21 cellular contexts compared by ENCODE assay signal in genomic region chr15:82548700-82549099, GRCh38. TPM values are rescaled to one million over a fixed set of nuclear protein-coding genes. Genes with fewer than 3 reads are reported as not detected.
DNase-seq lines count a peak whose midpoint lies in the region; ATAC-seq, FAIRE-seq and TF ChIP-seq lines count a peak whose summit lies in the region.
"Had no signal": no experiment of that assay in that cellular context is flagged by ENCODE, and none has a peak within 500 bp of the region (broad histone marks: within the 10 kb centered on the region; RNA-seq: fewer than 3 reads in every experiment).

No MANE protein-coding gene starts in this region.

- BruUV-seq in GM12878 (replicated peaks; lab: Mats Ljungman, UMichigan): no TSS peak

- H3K4me1 ChIP-seq in GM12878 (ENCODE audit: control insufficient read depth, insufficient read depth, low read length): peaks cover 21% of the 10 kb centered on the region
- H3K4me1 ChIP-seq: body of pancreas, SJSA1, spleen, testis had no signal

- in situ Hi-C loops in GM12878 (cut with MboI): loop anchor here (10.0 kb wide), 5 partner anchors 194 to 1254 kb away; partner anchors contain the start of genes FSD2 and WHAMM

- no peaks in the 10 kb centered on the region for H3K9me3 ChIP-seq in GM12878 (replicated peaks; ENCODE audit: control insufficient read depth, insufficient read depth, low read length)
- H3K9me3 ChIP-seq: body of pancreas, SJSA1, spleen, testis had no signal

- no peaks in the 10 kb centered on the region for H3K9me3 Mint-ChIP-seq in activated naive CD4-positive, alpha-beta T cell treated with anti-CD3 and anti-CD28 coated beads, Interleukin-2, amount 50 U/mL, for 72 hours
- H3K9me3 Mint-ChIP-seq in activated naive CD4-positive, alpha-beta T cell treated with anti-CD3 and anti-CD28 coated beads for 36 hours: no peaks in the 10 kb centered on the region
- no peaks in the 10 kb centered on the region for H3K9me3 Mint-ChIP-seq in stimulated activated naive CD8-positive, alpha-beta T cell treated with anti-CD3 and anti-CD28 coated beads, Interleukin-15, Interleukin-2, amounts not matched to agents 100 ng/mL and 50 ng/mL, for 24 hours
- H3K9me3 Mint-ChIP-seq: activated naive CD8-positive, alpha-beta T cell treated with anti-CD3 and anti-CD28 coated beads, Interleukin-2, amount 10 ng/mL, durations not matched to agents 7 days and 5 days; memory B cell had no signal

- H3K4me3 ChIP-seq in GM12878: no peak overlapping the region
- H3K4me3 ChIP-seq: body of pancreas, SJSA1, spleen, testis had no signal

- no peak overlapping the region for H3K9ac ChIP-seq in GM12878 (ENCODE audit: control insufficient read depth, insufficient read depth, low read length)

- no peak overlapping the region for H3K4me3 Mint-ChIP-seq in activated naive CD4-positive, alpha-beta T cell treated with anti-CD3 and anti-CD28 coated beads for 36 hours
- no peak overlapping the region for H3K4me3 Mint-ChIP-seq in stimulated activated naive CD8-positive, alpha-beta T cell treated with anti-CD3 and anti-CD28 coated beads, Interleukin-15, Interleukin-2, amounts not matched to agents 100 ng/mL and 50 ng/mL, for 24 hours
- H3K4me3 Mint-ChIP-seq: activated naive CD8-positive, alpha-beta T cell treated with anti-CD3 and anti-CD28 coated beads, Interleukin-2, amount 10 ng/mL, durations not matched to agents 7 days and 5 days; CD14-positive monocyte; memory B cell had no signal

- H3K36me3 ChIP-seq in GM12878 (ENCODE audit: control insufficient read depth in 2 of 2, insufficient read depth in 2 of 2, low read length in 1 of 2): no peaks in the 10 kb centered on the region
- H3K36me3 ChIP-seq: SJSA1, spleen had no signal

- no peak overlapping the region for H3K27ac ChIP-seq in GM12878 (ENCODE audit: control insufficient read depth, insufficient read depth)
- H3K27ac ChIP-seq: body of pancreas, SJSA1, spleen, testis had no signal

- H3K36me3 Mint-ChIP-seq in activated naive CD4-positive, alpha-beta T cell treated with anti-CD3 and anti-CD28 coated beads, Interleukin-2, amount 50 U/mL, for 72 hours: no peaks in the 10 kb centered on the region
- no peaks in the 10 kb centered on the region for H3K36me3 Mint-ChIP-seq in activated naive CD4-positive, alpha-beta T cell treated with anti-CD3 and anti-CD28 coated beads for 36 hours (ENCODE audit: low read depth)
- H3K36me3 Mint-ChIP-seq in stimulated activated naive CD8-positive, alpha-beta T cell treated with anti-CD3 and anti-CD28 coated beads, Interleukin-15, Interleukin-2, amounts not matched to agents 100 ng/mL and 50 ng/mL, for 24 hours (ENCODE audit: low read depth): no peaks in the 10 kb centered on the region
- H3K36me3 Mint-ChIP-seq: activated naive CD8-positive, alpha-beta T cell treated with anti-CD3 and anti-CD28 coated beads, Interleukin-2, amount 10 ng/mL, durations not matched to agents 7 days and 5 days; CD14-positive monocyte; memory B cell had no signal

- peaks cover 2% of the 10 kb centered on the region for H3K27me3 Mint-ChIP-seq in activated naive CD4-positive, alpha-beta T cell treated with anti-CD3 and anti-CD28 coated beads for 36 hours (ENCODE audit: low read depth)
- H3K27me3 Mint-ChIP-seq in stimulated activated naive CD8-positive, alpha-beta T cell treated with anti-CD3 and anti-CD28 coated beads, Interleukin-15, Interleukin-2, amounts not matched to agents 100 ng/mL and 50 ng/mL, for 24 hours: peaks cover 5% of the 10 kb centered on the region
- H3K27me3 Mint-ChIP-seq: memory B cell had no signal

- H3K4me1 Mint-ChIP-seq in activated naive CD4-positive, alpha-beta T cell treated with anti-CD3 and anti-CD28 coated beads for 36 hours (ENCODE audit: low read depth): no peaks in the 10 kb centered on the region
- H3K4me1 Mint-ChIP-seq in stimulated activated naive CD8-positive, alpha-beta T cell treated with anti-CD3 and anti-CD28 coated beads, Interleukin-15, Interleukin-2, amounts not matched to agents 100 ng/mL and 50 ng/mL, for 24 hours (ENCODE audit: low read depth): peaks cover 11% of the 10 kb centered on the region
- H3K4me1 Mint-ChIP-seq: activated naive CD8-positive, alpha-beta T cell treated with anti-CD3 and anti-CD28 coated beads, Interleukin-2, amount 10 ng/mL, durations not matched to agents 7 days and 5 days; CD14-positive monocyte had no signal

- H3K27me3 ChIP-seq in GM12878 (replicated peaks in 1 of 2; ENCODE audit: control insufficient read depth in 2 of 2, insufficient read depth in 2 of 2, low read length in 1 of 2): no peaks in the 10 kb centered on the region
- H3K27me3 ChIP-seq: body of pancreas, testis had no signal

- no peak for DNase-seq in activated naive CD4-positive, alpha-beta T cell treated with anti-CD3 and anti-CD28 coated beads, Interleukin-2, amount 50 U/mL, for 72 hours (ENCODE audit: low spot score in 2 of 2)
- no peak for DNase-seq in activated naive CD4-positive, alpha-beta T cell treated with anti-CD3 and anti-CD28 coated beads for 36 hours
- DNase-seq in GM12878 (ENCODE audit: low read depth, low spot score): no peak
- DNase-seq in GF-D8 (lab: John Stamatoyannopoulos, UW): no peak
- DNase-seq in NCI-H1694 (lab: John Stamatoyannopoulos, UW): no peak
- DNase-seq in medulla oblongata (ENCODE audit: extremely low spot score): no peak
- DNase-seq: activated CD4-positive, alpha-beta T cell treated with anti-CD3 and anti-CD28 coated beads, Interleukin-2, amount 50 U/mL, for 4 hours; activated naive CD8-positive, alpha-beta T cell treated with anti-CD3 and anti-CD28 coated beads, Interleukin-2, amount 10 ng/mL, durations not matched to agents 7 days and 5 days; body of pancreas; GDM1; NCI-H146; NCI-H82; nucleus accumbens; spleen; testis had no signal

- CTCF ChIA-PET in activated naive CD4-positive, alpha-beta T cell treated with anti-CD3 and anti-CD28 coated beads for 36 hours (lab: Charles Lee): interaction anchor here (0.8 kb wide), 1 partner anchor 17 kb away, joined by 3 read pairs; no protein-coding TSS in a partner anchor
- CTCF ChIA-PET in GM12878 (lab: Yijun Ruan, JAX): interaction anchor here (0.6 to 1.9 kb wide), 3 partner anchors 8 to 1939 kb away, joined by 3 to 4 read pairs (median 4); partner anchors contain the start of gene RPS17

- H3K27ac Mint-ChIP-seq in activated naive CD4-positive, alpha-beta T cell treated with anti-CD3 and anti-CD28 coated beads, Interleukin-2, amount 50 U/mL, for 72 hours: no peak overlapping the region
- H3K27ac Mint-ChIP-seq in activated naive CD4-positive, alpha-beta T cell treated with anti-CD3 and anti-CD28 coated beads for 36 hours: no peak overlapping the region
- peak overlapping the region; percentile 53 for H3K27ac Mint-ChIP-seq in stimulated activated naive CD8-positive, alpha-beta T cell treated with anti-CD3 and anti-CD28 coated beads, Interleukin-15, Interleukin-2, amounts not matched to agents 100 ng/mL and 50 ng/mL, for 24 hours
- H3K27ac Mint-ChIP-seq: activated naive CD8-positive, alpha-beta T cell treated with anti-CD3 and anti-CD28 coated beads, Interleukin-2, amount 10 ng/mL, durations not matched to agents 7 days and 5 days; CD14-positive monocyte; memory B cell had no signal

- no peak for TF ChIP-seq EP300 in GM12878 (IDR thresholded peaks at IDR 0.05; ENCODE audit: borderline replicate concordance in 1 of 2, control insufficient read depth in 1 of 2, low read depth in 2 of 2, low read length in 2 of 2)

- TF ChIP-seq POLR2A in GM12878 (IDR thresholded peaks at IDR 0.05; ENCODE audit: low read depth, low read length): no peak

- no peak for TF ChIP-seq CTCF in GM12878 (IDR thresholded peaks at IDR 0.05 in 2 of 3, conservative IDR thresholded peaks at IDR 0.05 in 1 of 3; ENCODE audit: control insufficient read depth in 2 of 3, extremely low read depth in 1 of 3, insufficient read depth in 1 of 3, low read depth in 3 of 3, low read length in 3 of 3)

- 44% methylated on average over 2 of the region's 2 CpGs for WGBS in GM12878 (ENCODE audit: insufficient coverage, insufficient replicate concordance, low lambda C conversion rate, missing lambda C conversion rate)

- peak; percentile 18 for FAIRE-seq in GM12878 (lab: Jason Lieb, UNC)

- peak; percentile 68 to 91 for ATAC-seq in activated naive CD4-positive, alpha-beta T cell treated with anti-CD3 and anti-CD28 coated beads, Interleukin-2, amount 50 U/mL, for 72 hours
- peak; percentile 66 for ATAC-seq in HG02852 (IDR thresholded peaks at IDR 0.05; ENCODE audit: unreplicated experiment)
- no peak; the same call in 2 of the 3 replicates for ATAC-seq in GM12878
- ATAC-seq: body of pancreas, HCT116 had no signal

- intact Hi-C loops in activated naive CD4-positive, alpha-beta T cell treated with anti-CD3 and anti-CD28 coated beads for 36 hours (cut with micrococcal nuclease): no loop called here
- intact Hi-C loops in GM12878 (cut with micrococcal nuclease; ENCODE audit: unreplicated experiment): no loop called here

- no peak overlapping the region for H2AFZ ChIP-seq in GM12878 (ENCODE audit: control insufficient read depth, low read depth, low read length)

- TF ChIP-seq RAD21 in GM12878 (IDR thresholded peaks at IDR 0.05; ENCODE audit: insufficient read depth, low read depth, low read length): no peak

- RAD21 ChIA-PET in GM12878 (lab: Charles Lee; ENCODE audit: unreplicated experiment): no interaction called here

- POLR2A ChIA-PET in GM12878 (lab: Charles Lee): no interaction called here

- no peaks in the 10 kb centered on the region for H4K20me1 ChIP-seq in GM12878 (ENCODE audit: control insufficient read depth, insufficient read depth)

- H3K4me2 ChIP-seq in GM12878 (ENCODE audit: control insufficient read depth, insufficient read depth): no peak overlapping the region

- SMC1A ChIA-PET in GM12878 (lab: Charles Lee; ENCODE audit: uncharacterized antibody, unreplicated experiment): interaction anchor here (0.6 kb wide), 1 partner anchor 390 kb away, joined by 3 read pairs; no protein-coding TSS in a partner anchor

- H3K79me2 ChIP-seq in GM12878 (ENCODE audit: control insufficient read depth, insufficient read depth, low read length): no peaks in the 10 kb centered on the region

RNA-seq across cellular contexts. Expression of gene RPS17, which starts 8.4 kb away (rescaled TPM):
- total RNA-seq in activated naive CD4-positive, alpha-beta T cell treated with anti-CD3 and anti-CD28 coated beads, Interleukin-2, amount 50 U/mL, for 72 hours: 1,000 to 10,000 TPM; 3,116 to 3,713 TPM
- total RNA-seq in activated naive CD4-positive, alpha-beta T cell treated with anti-CD3 and anti-CD28 coated beads for 36 hours: 1,000 to 10,000 TPM; 3,025 to 3,069 TPM
- total RNA-seq in GM12878 (2013; cell fraction: nucleolus; rRNA removed): 481 and 582 TPM in 2 replicates
- total RNA-seq in GM12878 (2014; rRNA removed): 5,088 and 5,187 TPM in 2 replicates
- 7,557 and 7,879 TPM in 2 replicates for total RNA-seq in GM12878 (2014; rRNA removed; fragmentation: Illumina TruSeq; extraction: Trizol)
- total RNA-seq in GM12878 (2021): 2,781 and 2,861 TPM in 2 replicates
- polyA plus RNA-seq in GM12878 (2011; ENCODE audit: low read depth): 17,491 TPM
- 5,480 and 5,843 TPM in 2 replicates for polyA plus RNA-seq in GM12878 (2011; rRNA removed)
- polyA plus RNA-seq in GM12878 (2011; cell fraction: cytosol; rRNA removed): 5,210 and 5,386 TPM in 2 replicates
- 1,504 and 1,515 TPM in 2 replicates for polyA plus RNA-seq in GM12878 (2011; cell fraction: nucleus; rRNA removed)
- polyA plus RNA-seq in GM12878 (2012): 6,753 and 7,585 TPM in 2 replicates
- polyA plus RNA-seq in GM12878 (2014; fragmentation: Illumina TruSeq; extraction: Trizol): 3,851 and 4,093 TPM in 2 replicates
- polyA plus RNA-seq in GM12878 (2014; fragmentation: Nextera tagmentation; extraction: Ambion mirVana): 1,000 to 10,000 TPM; 2,736 to 3,665 TPM
- 7,788 and 7,871 TPM in 2 replicates for polyA plus RNA-seq in GM12878 (2014; rRNA removed)
- 1,000 to 10,000 TPM; 1,223 to 1,264 TPM for polyA plus RNA-seq in GM12878 (2016; fragmentation: Nextera tagmentation; extraction: Ambion mirVana)
- polyA minus RNA-seq in GM12878 (2011; rRNA and poly(A)+ RNA removed): 1,047 and 1,094 TPM in 2 replicates
- polyA minus RNA-seq in GM12878 (2011; cell fraction: cytosol; rRNA and poly(A)+ RNA removed): 683 and 745 TPM in 2 replicates
- 264 and 438 TPM in 2 replicates for polyA minus RNA-seq in GM12878 (2011; cell fraction: nucleus; rRNA and poly(A)+ RNA removed)
